ENCODE assay signal across 1 cellular context in genomic region chr17:80123791-80124190, GRCh38.
TF ChIP-seq lines count a peak whose summit lies in the region.

No MANE protein-coding gene starts in this region.

TF ChIP-seq in GM23338, 12 proteins besides CTCF, POLR2A, EP300 and RAD21 (continued from another document):
- no peak for TF ChIP-seq ZNF462 (CRISPR knock-in tag; IDR thresholded peaks at IDR 0.05)
